ENCODE assay signal across 9 cellular contexts in genomic region chr1:159944623-159945455, GRCh38. TPM values are rescaled to one million over a fixed set of nuclear protein-coding genes. Genes with fewer than 3 reads are reported as not detected.
DNase-seq lines count a peak whose midpoint lies in the region; ATAC-seq, FAIRE-seq and TF ChIP-seq lines count a peak whose summit lies in the region.
"Had no signal": no experiment of that assay in that cellular context is flagged by ENCODE, and none has a peak within 500 bp of the region (broad histone marks: within the 10 kb centered on the region; RNA-seq: fewer than 3 reads in every experiment).

No MANE protein-coding gene starts in this region.

- H3K27me3 ChIP-seq in astrocyte (ENCODE audit: insufficient read depth, low read length), result peaks cover 9% of the 10 kb centered on the region
- peaks cover 14 to 73% of the 10 kb centered on the region in 2 experiments; a peak in 4 of 5 replicates for H3K27me3 ChIP-seq in HepG2 (ENCODE audit: control insufficient read depth in 1 of 2, insufficient read depth in 2 of 2, low read length in 2 of 2)
- H3K27me3 ChIP-seq in thyroid gland, result no peaks in the 10 kb centered on the region

- H2AFZ ChIP-seq in astrocyte (ENCODE audit: low read depth, low read length) (peak overlapping the region; percentile 59), HepG2 (ENCODE audit: low read length) (no peak overlapping the region)

- TF ChIP-seq CTCF in astrocyte (IDR thresholded peaks at IDR 0.05; ENCODE audit: insufficient read depth, low read depth, low read length) (no peak), HepG2 (CRISPR knock-in tag; IDR thresholded peaks at IDR 0.05) (no peak), thyroid gland (IDR thresholded peaks at IDR 0.05) (no peak)

- no peaks in the 10 kb centered on the region for H3K9me3 Mint-ChIP-seq in activated T-cell treated with anti-CD3 and anti-CD28 coated beads, Interleukin-2, amount 50 U/mL, for 4 hours
- H3K9me3 Mint-ChIP-seq in astrocyte (ENCODE audit: unreplicated experiment), result no peaks in the 10 kb centered on the region
- H3K9me3 Mint-ChIP-seq: IgD-negative memory B cell had no signal

- H3K36me3 ChIP-seq in astrocyte (ENCODE audit: insufficient read depth, low read length) (no peaks in the 10 kb centered on the region), HepG2 (replicated peaks in 1 of 2; ENCODE audit: control insufficient read depth in 1 of 2, insufficient read depth in 2 of 2, low read length in 2 of 2) (no peaks in the 10 kb centered on the region), thyroid gland (no peaks in the 10 kb centered on the region)

- H3K4me2 ChIP-seq in astrocyte (ENCODE audit: low read length) (peak overlapping the region; percentile 99), HepG2 (ENCODE audit: low read depth, low read length) (peak overlapping the region; percentile 53)

- no peak for DNase-seq in activated T-cell treated with anti-CD3 and anti-CD28 coated beads, Interleukin-2, amount 50 U/mL, for 4 hours
- no peak for DNase-seq in activated T-cell treated with anti-CD3 and anti-CD28 coated beads, Interleukin-2, amount 50 U/mL, for 1 hour
- DNase-seq in astrocyte (ENCODE audit: low read depth) (no peak), HepG2 (ENCODE audit: low spot score) (no peak), thyroid gland (no peak), dedifferentiated amniotic fluid mesenchymal stem cell (ENCODE audit: extremely low spot score) (no peak)
- no peak for DNase-seq in stimulated activated CD4-positive, alpha-beta T cell treated with anti-CD3 and anti-CD28 coated beads, Interleukin-4, amount 100 ng/mL, for 24 hours

- H3K4me3 ChIP-seq in astrocyte (ENCODE audit: insufficient read depth, low read depth, low read length), result peak overlapping the region; percentile 62
- peak overlapping the region in 1 of 3 experiments; percentile 58; a peak in 1 of 6 replicates for H3K4me3 ChIP-seq in HepG2 (replicated peaks in 1 of 3; ENCODE audit: insufficient read depth in 1 of 3, low read depth in 2 of 3, low read length in 3 of 3)
- H3K4me3 ChIP-seq in thyroid gland (replicated peaks in 1 of 3), result peak overlapping the region in 2 of 3 donors; percentile 43 to 48

- H3K9me3 ChIP-seq in astrocyte (ENCODE audit: insufficient read depth, low read depth, low read length) (no peaks in the 10 kb centered on the region), HepG2 (ENCODE audit: low read length) (no peaks in the 10 kb centered on the region), thyroid gland (no peaks in the 10 kb centered on the region)

- peaks cover 14% of the 10 kb centered on the region for H3K4me1 ChIP-seq in astrocyte (ENCODE audit: insufficient read depth, low read length)
- H3K4me1 ChIP-seq in HepG2 (ENCODE audit: insufficient read depth, low read length), result peaks cover 11% of the 10 kb centered on the region
- peaks cover 26 to 42% of the 10 kb centered on the region in 2 donors for H3K4me1 ChIP-seq in thyroid gland

- no peak overlapping the region for H3K27ac Mint-ChIP-seq in astrocyte (ENCODE audit: unreplicated experiment)
- H3K27ac Mint-ChIP-seq: IgD-negative memory B cell had no signal

- peak overlapping the region; percentile 71 for H3K4me3 Mint-ChIP-seq in activated T-cell treated with anti-CD3 and anti-CD28 coated beads, Interleukin-2, amount 50 U/mL, for 4 hours
- peak overlapping the region; percentile 83 for H3K4me3 Mint-ChIP-seq in astrocyte (ENCODE audit: unreplicated experiment)

- H3K36me3 Mint-ChIP-seq in activated T-cell treated with anti-CD3 and anti-CD28 coated beads, Interleukin-2, amount 50 U/mL, for 4 hours (ENCODE audit: insufficient read depth), result no peaks in the 10 kb centered on the region
- no peaks in the 10 kb centered on the region for H3K36me3 Mint-ChIP-seq in astrocyte (ENCODE audit: low read depth, unreplicated experiment)
- H3K36me3 Mint-ChIP-seq: IgD-negative memory B cell had no signal

- intact Hi-C loops in HepG2 (cut with micrococcal nuclease; ENCODE audit: unreplicated experiment) (no loop called here), thyroid gland (cut with DNase I) (no loop called here)

- TF ChIP-seq EP300 in HepG2 (IDR thresholded peaks at IDR 0.05; ENCODE audit: low read depth in 2 of 2, low read length in 2 of 2) (no peak), HepG2 (CRISPR knock-in tag; IDR thresholded peaks at IDR 0.05; ENCODE audit: borderline replicate concordance) (no peak)

- H3K9ac ChIP-seq in astrocyte (ENCODE audit: low read length) (peak overlapping the region; percentile 57), HepG2 (ENCODE audit: insufficient read depth, low read depth, low read length) (no peak overlapping the region)

- H3K4me1 Mint-ChIP-seq in activated T-cell treated with anti-CD3 and anti-CD28 coated beads, Interleukin-2, amount 50 U/mL, for 4 hours (ENCODE audit: low read depth), result peaks cover 8% of the 10 kb centered on the region
- H3K4me1 Mint-ChIP-seq in astrocyte (ENCODE audit: low read depth, unreplicated experiment), result peaks cover 7% of the 10 kb centered on the region

- no TSS peak for BruUV-seq in HepG2 (replicated peaks; lab: Mats Ljungman, UMichigan)

- in situ Hi-C loops in HepG2 (cut with HindIII; ENCODE audit: extremely low pct_ligation_motif_present, low pct_unique_long_range_greater_than_20kb), result no loop called here

- CTCF ChIA-PET in HepG2 (lab: Yijun Ruan, JAX; ENCODE audit: low intra/inter-chr PET ratio, low total read pairs), result interaction anchor here (1.9 kb wide), 1 partner anchor 63 kb away, joined by 4 read pairs; no protein-coding TSS in a partner anchor

- ATAC-seq in activated T-cell treated with anti-CD3 and anti-CD28 coated beads, Interleukin-2, amount 50 U/mL, for 4 hours, result no peak
- ATAC-seq in HepG2 (no peak), HG03280 (IDR thresholded peaks at IDR 0.05; ENCODE audit: unreplicated experiment) (no peak)

- no peaks in the 10 kb centered on the region for H4K20me1 ChIP-seq in astrocyte (ENCODE audit: insufficient read depth, low read length)
- no peaks in the 10 kb centered on the region for H4K20me1 ChIP-seq in HepG2 (ENCODE audit: insufficient read depth, low read length)

- no peak for TF ChIP-seq POLR2A in HepG2 (IDR thresholded peaks at IDR 0.05; ENCODE audit: insufficient read depth in 1 of 2, low read depth in 2 of 2, low read length in 2 of 2)
- TF ChIP-seq POLR2A in thyroid gland (IDR thresholded peaks at IDR 0.05), result no peak

- peaks cover 38% of the 10 kb centered on the region for H3K27me3 Mint-ChIP-seq in activated T-cell treated with anti-CD3 and anti-CD28 coated beads, Interleukin-2, amount 50 U/mL, for 4 hours (ENCODE audit: low read depth)
- H3K27me3 Mint-ChIP-seq in astrocyte (ENCODE audit: low read depth, unreplicated experiment), result peaks cover 46% of the 10 kb centered on the region

- H3K79me2 ChIP-seq in astrocyte (ENCODE audit: insufficient read depth, low read length) (no peaks in the 10 kb centered on the region), HepG2 (ENCODE audit: insufficient read depth, low read length) (no peaks in the 10 kb centered on the region)

- FAIRE-seq in astrocyte (lab: Jason Lieb, UNC) (no peak), HepG2 (lab: Jason Lieb, UNC) (no peak)

- TF ChIP-seq RAD21 in HepG2 (CRISPR knock-in tag; IDR thresholded peaks at IDR 0.05), result no peak

- POLR2A ChIA-PET in HepG2 (lab: Yijun Ruan, JAX), result no interaction called here

- WGBS in HepG2 (ENCODE audit: low lambda C conversion rate), result 52% methylated on average over 11 of the region's 11 CpGs
- 29 to 36% methylated on average over 11 of the region's 11 CpGs for WGBS in thyroid gland, 2 donors

- H3K27ac ChIP-seq in astrocyte (ENCODE audit: low read depth, low read length) (no peak overlapping the region), HepG2 (ENCODE audit: extremely low read length, insufficient read depth, low read length) (no peak overlapping the region), thyroid gland (no peak overlapping the region)

RNA-seq across cellular contexts. Expression of gene IGSF9, which starts 0.6 kb away (rescaled TPM):
- under 1 TPM; 0.11 to 0.20 (median 0.16) TPM for total RNA-seq in activated T-cell treated with anti-CD3 and anti-CD28 coated beads, Interleukin-2, amount 50 U/mL, for 4 hours
- total RNA-seq in astrocyte (0.89 and 2.1 TPM in 2 replicates), HepG2 (2016; rRNA removed; fragmentation: Illumina TruSeq; extraction: Trizol) (not detected in 2 replicates), thyroid gland (1 to 10 TPM in 3 of 4 donors, under 1 TPM in 1; 0.71 to 1.9 (median 1.4) TPM)
- not detected in 2 replicates for total RNA-seq in HepG2 (2016; cell fraction: cytosol; rRNA removed; fragmentation: Illumina TruSeq; extraction: Trizol; ENCODE audit: low read depth)
- not detected in 2 replicates for total RNA-seq in HepG2 (2016; cell fraction: insoluble cytoplasmic fraction; rRNA removed; fragmentation: Illumina TruSeq; extraction: Trizol)
- not detected in 2 replicates for total RNA-seq in HepG2 (2016; cell fraction: membrane; rRNA removed; fragmentation: Illumina TruSeq; extraction: Trizol)
- total RNA-seq in HepG2 (2016; cell fraction: nucleus; rRNA removed; fragmentation: Illumina TruSeq; extraction: Trizol), result not detected in 2 replicates
- 0.03 and 0.04 TPM in 2 replicates for polyA plus RNA-seq in HepG2 (2011; rRNA removed)
- not detected in 2 replicates for polyA plus RNA-seq in HepG2 (2011; cell fraction: cytosol; rRNA removed)
- 0.08 TPM in 1 of 2 replicates, not detected in the other for polyA plus RNA-seq in HepG2 (2011; cell fraction: nucleus; rRNA removed)
- polyA plus RNA-seq in HepG2 (2012), result not detected in 2 replicates
- polyA plus RNA-seq in HepG2 (2016; cell fraction: cytosol; fragmentation: Illumina TruSeq; extraction: Trizol; ENCODE audit: low read depth), result not detected in 2 replicates
- polyA plus RNA-seq in HepG2 (2016; cell fraction: insoluble cytoplasmic fraction; fragmentation: Illumina TruSeq; extraction: Trizol; ENCODE audit: low read depth), result not detected in 2 replicates
- not detected in 2 replicates for polyA plus RNA-seq in HepG2 (2016; cell fraction: membrane; fragmentation: Illumina TruSeq; extraction: Trizol; ENCODE audit: low read depth)
- polyA plus RNA-seq in HepG2 (2016; cell fraction: nucleus; fragmentation: Illumina TruSeq; extraction: Trizol; ENCODE audit: insufficient read depth, low read depth), result not detected in 2 replicates
- not detected in 2 replicates for polyA minus RNA-seq in HepG2 (2011; rRNA and poly(A)+ RNA removed; ENCODE audit: low replicate concordance)
- polyA minus RNA-seq in HepG2 (2011; cell fraction: cytosol; rRNA and poly(A)+ RNA removed), result not detected in 2 replicates
- not detected in 2 replicates for polyA minus RNA-seq in HepG2 (2011; cell fraction: nucleus; rRNA and poly(A)+ RNA removed)

RNA-seq across cellular contexts. Expression of gene SLAMF9, which starts 9.2 kb away (rescaled TPM):
- not detected for total RNA-seq in activated T-cell treated with anti-CD3 and anti-CD28 coated beads, Interleukin-2, amount 50 U/mL, for 4 hours
- total RNA-seq in astrocyte (0.43 TPM in 1 of 2 replicates, not detected in the other), HepG2 (2016; rRNA removed; fragmentation: Illumina TruSeq; extraction: Trizol) (not detected in 2 replicates), thyroid gland (not detected)
- total RNA-seq in HepG2 (2016; cell fraction: cytosol; rRNA removed; fragmentation: Illumina TruSeq; extraction: Trizol; ENCODE audit: low read depth), result not detected in 2 replicates
- not detected in 2 replicates for total RNA-seq in HepG2 (2016; cell fraction: insoluble cytoplasmic fraction; rRNA removed; fragmentation: Illumina TruSeq; extraction: Trizol)
- not detected in 2 replicates for total RNA-seq in HepG2 (2016; cell fraction: membrane; rRNA removed; fragmentation: Illumina TruSeq; extraction: Trizol)
- total RNA-seq in HepG2 (2016; cell fraction: nucleus; rRNA removed; fragmentation: Illumina TruSeq; extraction: Trizol), result not detected in 2 replicates
- 0.55 and 0.82 TPM in 2 replicates for polyA plus RNA-seq in HepG2 (2011; rRNA removed)
- polyA plus RNA-seq in HepG2 (2011; cell fraction: cytosol; rRNA removed), result 0.67 and 1.1 TPM in 2 replicates
- 0.12 and 0.47 TPM in 2 replicates for polyA plus RNA-seq in HepG2 (2011; cell fraction: nucleus; rRNA removed)
- polyA plus RNA-seq in HepG2 (2012), result not detected in 2 replicates
- polyA plus RNA-seq in HepG2 (2016; cell fraction: cytosol; fragmentation: Illumina TruSeq; extraction: Trizol; ENCODE audit: low read depth), result not detected in 2 replicates
- polyA plus RNA-seq in HepG2 (2016; cell fraction: insoluble cytoplasmic fraction; fragmentation: Illumina TruSeq; extraction: Trizol; ENCODE audit: low read depth), result not detected in 2 replicates
- polyA plus RNA-seq in HepG2 (2016; cell fraction: membrane; fragmentation: Illumina TruSeq; extraction: Trizol; ENCODE audit: low read depth), result not detected in 2 replicates
- polyA plus RNA-seq in HepG2 (2016; cell fraction: nucleus; fragmentation: Illumina TruSeq; extraction: Trizol; ENCODE audit: insufficient read depth, low read depth), result not detected in 2 replicates
- not detected in 2 replicates for polyA minus RNA-seq in HepG2 (2011; rRNA and poly(A)+ RNA removed; ENCODE audit: low replicate concordance)
- polyA minus RNA-seq in HepG2 (2011; cell fraction: cytosol; rRNA and poly(A)+ RNA removed), result not detected in 2 replicates
- not detected in 2 replicates for polyA minus RNA-seq in HepG2 (2011; cell fraction: nucleus; rRNA and poly(A)+ RNA removed)
- polyA plus RNA-seq: IgD-negative memory B cell had no signal

RNA-seq across cellular contexts. Expression of gene TAGLN2, which starts 19.5 kb away (rescaled TPM):
- total RNA-seq in activated T-cell treated with anti-CD3 and anti-CD28 coated beads, Interleukin-2, amount 50 U/mL, for 4 hours, result 100 to 1,000 TPM; 338 to 362 (median 353) TPM
- 614 and 688 TPM in 2 replicates for total RNA-seq in astrocyte
- total RNA-seq in HepG2 (2016; rRNA removed; fragmentation: Illumina TruSeq; extraction: Trizol), result 6.7 and 9.7 TPM in 2 replicates
- total RNA-seq in HepG2 (2016; cell fraction: cytosol; rRNA removed; fragmentation: Illumina TruSeq; extraction: Trizol; ENCODE audit: low read depth), result 1.7 and 2.0 TPM in 2 replicates
- total RNA-seq in HepG2 (2016; cell fraction: insoluble cytoplasmic fraction; rRNA removed; fragmentation: Illumina TruSeq; extraction: Trizol), result 7.1 and 9.8 TPM in 2 replicates
- total RNA-seq in HepG2 (2016; cell fraction: membrane; rRNA removed; fragmentation: Illumina TruSeq; extraction: Trizol), result 3.3 and 3.5 TPM in 2 replicates
- 2.5 and 3.4 TPM in 2 replicates for total RNA-seq in HepG2 (2016; cell fraction: nucleus; rRNA removed; fragmentation: Illumina TruSeq; extraction: Trizol)
- 17.2 and 21.2 TPM in 2 replicates for polyA plus RNA-seq in HepG2 (2011; rRNA removed)
- 18.8 and 19.0 TPM in 2 replicates for polyA plus RNA-seq in HepG2 (2011; cell fraction: cytosol; rRNA removed)
- polyA plus RNA-seq in HepG2 (2011; cell fraction: nucleus; rRNA removed), result 6.8 and 9.1 TPM in 2 replicates
- polyA plus RNA-seq in HepG2 (2012), result 5.9 and 19.9 TPM in 2 replicates
- polyA plus RNA-seq in HepG2 (2016; cell fraction: cytosol; fragmentation: Illumina TruSeq; extraction: Trizol; ENCODE audit: low read depth), result 3.1 TPM in 2 replicates
- 13.2 and 15.2 TPM in 2 replicates for polyA plus RNA-seq in HepG2 (2016; cell fraction: insoluble cytoplasmic fraction; fragmentation: Illumina TruSeq; extraction: Trizol; ENCODE audit: low read depth)
- polyA plus RNA-seq in HepG2 (2016; cell fraction: membrane; fragmentation: Illumina TruSeq; extraction: Trizol; ENCODE audit: low read depth), result 3.8 and 3.9 TPM in 2 replicates
- polyA plus RNA-seq in HepG2 (2016; cell fraction: nucleus; fragmentation: Illumina TruSeq; extraction: Trizol; ENCODE audit: insufficient read depth, low read depth), result 6.2 and 8.6 TPM in 2 replicates
- 16.1 and 272 TPM in 2 replicates for polyA minus RNA-seq in HepG2 (2011; rRNA and poly(A)+ RNA removed; ENCODE audit: low replicate concordance)
- 7.6 and 8.4 TPM in 2 replicates for polyA minus RNA-seq in HepG2 (2011; cell fraction: cytosol; rRNA and poly(A)+ RNA removed)
- polyA minus RNA-seq in HepG2 (2011; cell fraction: nucleus; rRNA and poly(A)+ RNA removed), result 2.6 and 3.4 TPM in 2 replicates
- 100 to 1,000 TPM; 104 to 170 (median 151) TPM for total RNA-seq in thyroid gland

RNA-seq across cellular contexts. Expression of gene CFAP45, which starts 44.9 kb away (rescaled TPM):
- total RNA-seq in activated T-cell treated with anti-CD3 and anti-CD28 coated beads, Interleukin-2, amount 50 U/mL, for 4 hours, result 1 to 10 TPM in 1 of 3 donors, under 1 TPM in 2; 0.82 to 1.2 (median 0.82) TPM
- total RNA-seq in astrocyte, result 3.2 and 4.3 TPM in 2 replicates
- not detected in 2 replicates for total RNA-seq in HepG2 (2016; rRNA removed; fragmentation: Illumina TruSeq; extraction: Trizol)
- total RNA-seq in HepG2 (2016; cell fraction: cytosol; rRNA removed; fragmentation: Illumina TruSeq; extraction: Trizol; ENCODE audit: low read depth), result not detected in 2 replicates
- not detected in 2 replicates for total RNA-seq in HepG2 (2016; cell fraction: insoluble cytoplasmic fraction; rRNA removed; fragmentation: Illumina TruSeq; extraction: Trizol)
- not detected in 2 replicates for total RNA-seq in HepG2 (2016; cell fraction: membrane; rRNA removed; fragmentation: Illumina TruSeq; extraction: Trizol)
- not detected in 2 replicates for total RNA-seq in HepG2 (2016; cell fraction: nucleus; rRNA removed; fragmentation: Illumina TruSeq; extraction: Trizol)
- polyA plus RNA-seq in HepG2 (2011; rRNA removed), result not detected in 2 replicates
- 0.09 TPM in 1 of 2 replicates, not detected in the other for polyA plus RNA-seq in HepG2 (2011; cell fraction: cytosol; rRNA removed)
- polyA plus RNA-seq in HepG2 (2011; cell fraction: nucleus; rRNA removed), result not detected in 2 replicates
- polyA plus RNA-seq in HepG2 (2012), result 0.13 TPM in 1 of 2 replicates, not detected in the other
- polyA plus RNA-seq in HepG2 (2016; cell fraction: cytosol; fragmentation: Illumina TruSeq; extraction: Trizol; ENCODE audit: low read depth), result not detected in 2 replicates
- polyA plus RNA-seq in HepG2 (2016; cell fraction: insoluble cytoplasmic fraction; fragmentation: Illumina TruSeq; extraction: Trizol; ENCODE audit: low read depth), result not detected in 2 replicates
- not detected in 2 replicates for polyA plus RNA-seq in HepG2 (2016; cell fraction: membrane; fragmentation: Illumina TruSeq; extraction: Trizol; ENCODE audit: low read depth)
- not detected in 2 replicates for polyA plus RNA-seq in HepG2 (2016; cell fraction: nucleus; fragmentation: Illumina TruSeq; extraction: Trizol; ENCODE audit: insufficient read depth, low read depth)
- polyA minus RNA-seq in HepG2 (2011; rRNA and poly(A)+ RNA removed; ENCODE audit: low replicate concordance), result not detected in 2 replicates
- not detected in 2 replicates for polyA minus RNA-seq in HepG2 (2011; cell fraction: cytosol; rRNA and poly(A)+ RNA removed)
- not detected in 2 replicates for polyA minus RNA-seq in HepG2 (2011; cell fraction: nucleus; rRNA and poly(A)+ RNA removed)
- total RNA-seq in thyroid gland, result under 1 TPM in 2 of 4 donors, not detected in 2; 0.56 to 0.94 TPM

Comparison
In these comparisons a context has a peak if more than half of its experiments do, and no peak if none do; other contexts are left out.
1. RNA of gene TAGLN2, which starts 19.5 kb away (total RNA-seq): 614 to 688 TPM in astrocyte, 338 to 362 TPM in activated T-cell treated with anti-CD3 and anti-CD28 coated beads, Interleukin-2, amount 50 U/mL, for 4 hours and 104 to 170 TPM in thyroid gland; 1.7 to 9.8 TPM in HepG2; every median in the first group is over 4 times any median in the second.